28 cellular contexts compared by ENCODE assay signal in the genomic region with DNA sequence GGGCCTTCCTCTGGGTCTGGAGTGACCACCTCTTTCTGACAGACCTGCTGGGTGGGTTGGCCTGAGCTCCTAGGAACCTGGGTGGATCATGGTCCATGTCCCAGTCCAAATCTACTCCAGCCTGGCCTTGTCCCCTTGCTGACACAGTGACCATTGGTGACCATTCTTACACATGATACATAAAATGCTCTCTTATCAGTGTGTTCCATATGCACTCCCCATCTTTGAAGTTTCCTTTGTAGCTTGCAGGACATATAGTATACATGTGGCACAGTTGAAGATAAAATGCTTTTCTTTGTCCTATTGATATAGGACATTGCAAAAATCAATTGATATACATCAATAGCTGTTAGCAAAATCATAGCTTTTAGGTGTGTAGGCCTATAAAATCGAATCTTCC.
"Had no signal": no experiment of that assay in that cellular context is flagged by ENCODE, and none has a peak within 500 bp of the region (broad histone marks: within the 10 kb centered on the region; RNA-seq: fewer than 3 reads in every experiment).

No MANE protein-coding gene starts in this region.

- H3K27me3 ChIP-seq: esophagus squamous epithelium, gastrocnemius medialis, heart right ventricle, left lung had no signal

- H3K4me1 ChIP-seq: gastrocnemius medialis had no signal

- H3K36me3 ChIP-seq: esophagus squamous epithelium, gastrocnemius medialis, heart right ventricle, left lung, lower lobe of right lung had no signal

- H3K27me3 Mint-ChIP-seq: dendritic cell treated with granulocyte-macrophage colony-stimulating factor and Interleukin-4, amounts not matched to agents 40 ng/mL and 50 ng/mL, for 4 days had no signal

- H3K27ac ChIP-seq: epithelial cell of prostate, esophagus squamous epithelium, gastrocnemius medialis, heart right ventricle, left lung, lower lobe of right lung had no signal

- H3K9me3 Mint-ChIP-seq: dendritic cell treated with granulocyte-macrophage colony-stimulating factor and Interleukin-4, amounts not matched to agents 40 ng/mL and 50 ng/mL, for 4 days; endodermal cell; mesothelial cell of epicardium; naive thymus-derived CD8-positive, alpha-beta T cell had no signal

- H3K27ac Mint-ChIP-seq: dendritic cell treated with granulocyte-macrophage colony-stimulating factor and Interleukin-4, amounts not matched to agents 40 ng/mL and 50 ng/mL, for 4 days; effector memory CD8-positive, alpha-beta T cell; endodermal cell; mesothelial cell of epicardium; naive B cell; naive thymus-derived CD8-positive, alpha-beta T cell had no signal

- ATAC-seq: effector memory CD8-positive, alpha-beta T cell; esophagus mucosa; gastrocnemius medialis; heart right ventricle; left cardiac atrium; left lung; left ventricle myocardium superior; lower lobe of right lung; mucosa of descending colon; naive thymus-derived CD8-positive, alpha-beta T cell had no signal

- DNase-seq: cortex of kidney; effector CD8-positive, alpha-beta T cell; effector memory CD8-positive, alpha-beta T cell; endodermal cell; erythroblast; esophagus squamous epithelium; foreskin fibroblast; foreskin melanocyte; gastrocnemius medialis; glutamatergic neuron; head of caudate nucleus; heart right ventricle; hippocampal formation; left cardiac atrium; left lung; left ventricle myocardium superior; lower lobe of right lung; mesenchymal stem cell; mucosa of descending colon; naive B cell; naive thymus-derived CD8-positive, alpha-beta T cell had no signal

- H3K4me3 ChIP-seq: esophagus squamous epithelium, gastrocnemius medialis, heart right ventricle, left lung, lower lobe of right lung, mucosa of descending colon had no signal

- H3K9me3 ChIP-seq: esophagus squamous epithelium, gastrocnemius medialis, heart right ventricle, left lung, lower lobe of right lung, mucosa of descending colon had no signal

- FAIRE-seq: endometrium, islet of Langerhans, keratinocyte had no signal

- H3K36me3 Mint-ChIP-seq: mesothelial cell of epicardium; naive B cell; naive thymus-derived CD8-positive, alpha-beta T cell had no signal

- H3K4me3 Mint-ChIP-seq: dendritic cell treated with granulocyte-macrophage colony-stimulating factor and Interleukin-4, amounts not matched to agents 40 ng/mL and 50 ng/mL, for 4 days; effector memory CD8-positive, alpha-beta T cell; endodermal cell; mesothelial cell of epicardium; naive B cell; naive thymus-derived CD8-positive, alpha-beta T cell had no signal
